ENCODE assay signal across 28 cellular contexts in genomic region chr15:48683991-48684765, GRCh38.
"Had no signal": no experiment of that assay in that cellular context is flagged by ENCODE, and none has a peak within 500 bp of the region (broad histone marks: within the 10 kb centered on the region; RNA-seq: fewer than 3 reads in every experiment).

No MANE protein-coding gene starts in this region.

- H3K36me3 ChIP-seq: cardiac muscle cell, heart right ventricle, pancreas, prostate gland, suprapubic skin, tibial artery had no signal

- H3K27ac Mint-ChIP-seq: activated naive CD8-positive, alpha-beta T cell; naive thymus-derived CD4-positive, alpha-beta T cell; T-helper 2 cell treated with Interferon-gamma antibody and Interleukin-4, amounts not matched to agents 5 μg/mL and 100 μg/mL, for 36 hours had no signal

- H3K9me3 ChIP-seq: pancreas, prostate gland, suprapubic skin, tibial artery had no signal

- H3K27ac ChIP-seq: cardiac muscle cell, coronary artery, dorsolateral prefrontal cortex, heart right ventricle, pancreas, prostate gland, suprapubic skin, tibial artery, VCaP had no signal

- ATAC-seq: left ventricle myocardium superior; naive thymus-derived CD4-positive, alpha-beta T cell; pancreas had no signal

- H3K4me3 Mint-ChIP-seq: activated naive CD8-positive, alpha-beta T cell; naive thymus-derived CD4-positive, alpha-beta T cell; T-helper 2 cell treated with Interferon-gamma antibody and Interleukin-4, amounts not matched to agents 5 μg/mL and 100 μg/mL, for 36 hours had no signal

- H3K9me3 Mint-ChIP-seq: T-helper 2 cell treated with Interferon-gamma antibody and Interleukin-4, amounts not matched to agents 5 μg/mL and 100 μg/mL, for 36 hours had no signal

- DNase-seq: activated CD4-positive, alpha-beta T cell treated with anti-CD3 and anti-CD28 coated beads for 48 hours; activated CD4-positive, alpha-beta T cell treated with anti-CD3 and anti-CD28 coated beads, Interleukin-2, amount 50 U/mL, for 48 hours; activated CD8-positive, alpha-beta memory T cell treated with anti-CD3 and anti-CD28 coated beads for 24 hours; activated effector memory CD4-positive, alpha-beta T cell treated with Interleukin-2 at 50 U/mL for 16 hours; activated naive CD4-positive, alpha-beta T cell treated with Interleukin-2 at 50 U/mL for 16 hours; anterior cingulate cortex; cerebellar nuclear complex; dorsolateral prefrontal cortex; effector memory CD4-positive, alpha-beta T cell; foreskin fibroblast; heart right ventricle; left ventricle myocardium superior; midbrain; naive thymus-derived CD4-positive, alpha-beta T cell; retina; stimulated activated CD4-positive, alpha-beta T cell treated with anti-CD3 and anti-CD28 coated beads, Interleukin-15, amount 100 ng/mL, for 24 hours; stimulated activated CD4-positive, alpha-beta T cell treated with anti-CD3 and anti-CD28 coated beads, Interleukin-2, amount 100 ng/mL, for 24 hours; stimulated activated naive CD4-positive, alpha-beta T cell; T-helper 1 cell; tibial artery had no signal

- H3K4me1 ChIP-seq: heart right ventricle, pancreas, prostate gland, suprapubic skin, tibial artery had no signal

- H3K4me1 Mint-ChIP-seq: naive thymus-derived CD4-positive, alpha-beta T cell had no signal

- H3K4me3 ChIP-seq: cardiac muscle cell, coronary artery, dorsolateral prefrontal cortex, heart right ventricle, pancreas, prostate gland, suprapubic skin, tibial artery had no signal

- H3K27me3 ChIP-seq: cardiac muscle cell, dorsolateral prefrontal cortex, heart right ventricle, pancreas, suprapubic skin, tibial artery had no signal
